In genomic region chr1:58996341-58997059, GRCh38 we compare ENCODE assay signal across 12 cellular contexts.
A peak's percentile ranks its signal among the peaks of the same experiment; 100 is the strongest.
DNase-seq lines count a peak whose midpoint lies in the region; ATAC-seq, FAIRE-seq and TF ChIP-seq lines count a peak whose summit lies in the region.
"Had no signal": no experiment of that assay in that cellular context is flagged by ENCODE, and none has a peak within 500 bp of the region (broad histone marks: within the 10 kb centered on the region; RNA-seq: fewer than 3 reads in every experiment).

No MANE protein-coding gene starts in this region.

- H3K9me3 Mint-ChIP-seq in activated T-helper 1 cell treated with anti-CD3 and anti-CD28 coated beads, Interleukin-12 subunit alpha, Interleukin-12 subunit beta, Interleukin-2, Interleukin-4 antibody, amounts not matched to agents 30 ng/mL and 10 ng/mL and 1 ng/mL, durations not matched to agents 14 hours and 24 hours and 36 hours = peaks cover 8% of the 10 kb centered on the region

- intact Hi-C loops in activated T-helper 1 cell treated with anti-CD3 and anti-CD28 coated beads, Interleukin-12 subunit alpha, Interleukin-12 subunit beta, Interleukin-2, Interleukin-4 antibody, amounts not matched to agents 30 ng/mL and 10 ng/mL and 1 ng/mL, durations not matched to agents 14 hours and 24 hours and 36 hours (cut with micrococcal nuclease) = loop anchor here (1.0 kb wide), 2 partner anchors 9 to 24 kb away; no protein-coding TSS in a partner anchor
- intact Hi-C loops in pancreas (cut with DNase I) = no loop called here

- TF ChIP-seq CTCF in pancreas (IDR thresholded peaks at IDR 0.05) = no peak

- H3K27me3 ChIP-seq in pancreas = no peaks in the 10 kb centered on the region

- peak overlapping the region; percentile 38 for H3K4me3 Mint-ChIP-seq in activated T-helper 1 cell treated with anti-CD3 and anti-CD28 coated beads, Interleukin-12 subunit alpha, Interleukin-12 subunit beta, Interleukin-2, Interleukin-4 antibody, amounts not matched to agents 30 ng/mL and 10 ng/mL and 1 ng/mL, durations not matched to agents 14 hours and 24 hours and 36 hours

- H3K27ac ChIP-seq in pancreas = no peak overlapping the region
- H3K27ac ChIP-seq: 22Rv1 had no signal

- no peak overlapping the region for H3K4me3 ChIP-seq in pancreas
- H3K4me3 ChIP-seq: lung had no signal

- peak overlapping the region; percentile 68 for H3K27ac Mint-ChIP-seq in activated T-helper 1 cell treated with anti-CD3 and anti-CD28 coated beads, Interleukin-12 subunit alpha, Interleukin-12 subunit beta, Interleukin-2, Interleukin-4 antibody, amounts not matched to agents 30 ng/mL and 10 ng/mL and 1 ng/mL, durations not matched to agents 14 hours and 24 hours and 36 hours

- WGBS in pancreas, 2 donors = 96 to 100% methylated on average over 2 of the region's 2 CpGs

- H3K27me3 Mint-ChIP-seq in activated T-helper 1 cell treated with anti-CD3 and anti-CD28 coated beads, Interleukin-12 subunit alpha, Interleukin-12 subunit beta, Interleukin-2, Interleukin-4 antibody, amounts not matched to agents 30 ng/mL and 10 ng/mL and 1 ng/mL, durations not matched to agents 14 hours and 24 hours and 36 hours (ENCODE audit: insufficient read depth) = no peaks in the 10 kb centered on the region

- in situ Hi-C loops in ACHN (cut with HindIII; ENCODE audit: low pct_ligation_motif_present, low pct_unique_long_range_greater_than_20kb, low sequenced_read_pairs) = no loop called here

- peaks cover 62% of the 10 kb centered on the region for H3K4me1 Mint-ChIP-seq in activated T-helper 1 cell treated with anti-CD3 and anti-CD28 coated beads, Interleukin-12 subunit alpha, Interleukin-12 subunit beta, Interleukin-2, Interleukin-4 antibody, amounts not matched to agents 30 ng/mL and 10 ng/mL and 1 ng/mL, durations not matched to agents 14 hours and 24 hours and 36 hours (ENCODE audit: low read depth)

- H3K36me3 ChIP-seq in pancreas = no peaks in the 10 kb centered on the region

- ATAC-seq in GM21390 (IDR thresholded peaks at IDR 0.05; ENCODE audit: unreplicated experiment) (peak; percentile 85), HG03064 (IDR thresholded peaks at IDR 0.05; ENCODE audit: low read depth, unreplicated experiment) (peak; percentile 93), pancreas (no peak), left lobe of liver (no peak)

- FAIRE-seq in pancreas (lab: Jason Lieb, UNC) = no peak

- peak; percentile 16 for DNase-seq in DMS53 (lab: John Stamatoyannopoulos, UW)
- DNase-seq in DMS53 treated with DMSO at 0.1 percent for 48 hours (lab: John Stamatoyannopoulos, UW; ENCODE audit: unreplicated experiment) = no peak
- DNase-seq in activated T-helper 1 cell treated with anti-CD3 and anti-CD28 coated beads, Interleukin-12 subunit alpha, Interleukin-12 subunit beta, Interleukin-2, Interleukin-4 antibody, amounts not matched to agents 30 ng/mL and 10 ng/mL and 1 ng/mL, durations not matched to agents 14 hours and 24 hours and 36 hours (ENCODE audit: low spot score) = no peak
- DNase-seq in pancreas = no peak
- no peak for DNase-seq in left lobe of liver (ENCODE audit: low spot score)
- no peak for DNase-seq in ACHN
- DNase-seq: NCI-H446 treated with DMSO at 0.1 percent for 48 hours, SHP77 treated with DMSO at 0.1 percent for 48 hours had no signal

- H3K9me3 ChIP-seq in pancreas = no peaks in the 10 kb centered on the region

- no peaks in the 10 kb centered on the region for H3K4me1 ChIP-seq in pancreas

- H3K36me3 Mint-ChIP-seq in activated T-helper 1 cell treated with anti-CD3 and anti-CD28 coated beads, Interleukin-12 subunit alpha, Interleukin-12 subunit beta, Interleukin-2, Interleukin-4 antibody, amounts not matched to agents 30 ng/mL and 10 ng/mL and 1 ng/mL, durations not matched to agents 14 hours and 24 hours and 36 hours (ENCODE audit: low read depth) = peaks cover 9% of the 10 kb centered on the region

Comparison
In these comparisons a context has a peak if more than half of its experiments do, and no peak if none do; other contexts are left out.
1. ATAC-seq: peak in GM21390 (single experiment) and HG03064 (single experiment); none in pancreas (0 of 4) and left lobe of liver (single experiment).